In the genomic region with DNA sequence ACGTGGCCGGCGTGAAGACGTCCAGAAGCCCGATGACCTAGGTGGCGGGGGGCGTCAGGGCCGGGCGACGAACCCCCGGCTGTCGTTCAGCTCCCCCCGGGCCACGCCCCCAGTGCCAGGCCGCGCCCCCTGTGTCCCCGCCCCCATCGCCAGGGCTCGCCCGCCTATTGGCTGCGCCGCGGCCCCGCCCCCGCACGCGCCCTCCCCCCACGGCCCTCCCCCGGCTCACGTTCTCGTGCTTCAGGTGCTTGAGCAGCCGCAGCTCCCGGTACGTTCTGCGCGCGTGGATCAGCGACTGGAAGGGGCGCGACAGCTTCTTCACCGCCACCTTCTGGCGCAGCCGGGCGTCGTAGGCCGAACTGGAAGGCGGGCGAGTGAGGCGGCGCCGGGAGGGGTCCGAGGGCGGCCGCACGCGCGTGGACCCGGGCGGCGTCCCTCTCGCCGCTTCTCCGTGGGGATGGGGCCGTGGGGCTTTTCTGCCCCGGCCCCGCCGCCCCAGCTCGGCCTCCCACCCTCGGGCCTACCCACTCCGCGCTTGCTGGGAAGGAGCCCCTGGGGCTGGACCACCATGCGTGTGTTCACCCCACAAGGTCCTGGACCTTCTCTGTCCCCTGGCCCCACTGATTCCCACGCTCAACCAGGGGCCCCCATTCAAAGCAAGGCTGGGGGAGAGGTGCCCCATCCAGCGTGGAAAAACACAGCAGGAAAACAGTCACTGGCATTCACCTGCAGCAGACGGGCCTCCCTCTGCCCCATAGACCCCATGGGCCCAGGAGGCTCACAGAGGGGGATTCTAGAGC, we compare ENCODE assay signal across 1 cellular context.
TF ChIP-seq lines count a peak whose summit lies in the region.

No MANE protein-coding gene starts in this region.

TF ChIP-seq in H1, 55 proteins besides CTCF, POLR2A, EP300 and RAD21:
- TF ChIP-seq, protein P1, sequence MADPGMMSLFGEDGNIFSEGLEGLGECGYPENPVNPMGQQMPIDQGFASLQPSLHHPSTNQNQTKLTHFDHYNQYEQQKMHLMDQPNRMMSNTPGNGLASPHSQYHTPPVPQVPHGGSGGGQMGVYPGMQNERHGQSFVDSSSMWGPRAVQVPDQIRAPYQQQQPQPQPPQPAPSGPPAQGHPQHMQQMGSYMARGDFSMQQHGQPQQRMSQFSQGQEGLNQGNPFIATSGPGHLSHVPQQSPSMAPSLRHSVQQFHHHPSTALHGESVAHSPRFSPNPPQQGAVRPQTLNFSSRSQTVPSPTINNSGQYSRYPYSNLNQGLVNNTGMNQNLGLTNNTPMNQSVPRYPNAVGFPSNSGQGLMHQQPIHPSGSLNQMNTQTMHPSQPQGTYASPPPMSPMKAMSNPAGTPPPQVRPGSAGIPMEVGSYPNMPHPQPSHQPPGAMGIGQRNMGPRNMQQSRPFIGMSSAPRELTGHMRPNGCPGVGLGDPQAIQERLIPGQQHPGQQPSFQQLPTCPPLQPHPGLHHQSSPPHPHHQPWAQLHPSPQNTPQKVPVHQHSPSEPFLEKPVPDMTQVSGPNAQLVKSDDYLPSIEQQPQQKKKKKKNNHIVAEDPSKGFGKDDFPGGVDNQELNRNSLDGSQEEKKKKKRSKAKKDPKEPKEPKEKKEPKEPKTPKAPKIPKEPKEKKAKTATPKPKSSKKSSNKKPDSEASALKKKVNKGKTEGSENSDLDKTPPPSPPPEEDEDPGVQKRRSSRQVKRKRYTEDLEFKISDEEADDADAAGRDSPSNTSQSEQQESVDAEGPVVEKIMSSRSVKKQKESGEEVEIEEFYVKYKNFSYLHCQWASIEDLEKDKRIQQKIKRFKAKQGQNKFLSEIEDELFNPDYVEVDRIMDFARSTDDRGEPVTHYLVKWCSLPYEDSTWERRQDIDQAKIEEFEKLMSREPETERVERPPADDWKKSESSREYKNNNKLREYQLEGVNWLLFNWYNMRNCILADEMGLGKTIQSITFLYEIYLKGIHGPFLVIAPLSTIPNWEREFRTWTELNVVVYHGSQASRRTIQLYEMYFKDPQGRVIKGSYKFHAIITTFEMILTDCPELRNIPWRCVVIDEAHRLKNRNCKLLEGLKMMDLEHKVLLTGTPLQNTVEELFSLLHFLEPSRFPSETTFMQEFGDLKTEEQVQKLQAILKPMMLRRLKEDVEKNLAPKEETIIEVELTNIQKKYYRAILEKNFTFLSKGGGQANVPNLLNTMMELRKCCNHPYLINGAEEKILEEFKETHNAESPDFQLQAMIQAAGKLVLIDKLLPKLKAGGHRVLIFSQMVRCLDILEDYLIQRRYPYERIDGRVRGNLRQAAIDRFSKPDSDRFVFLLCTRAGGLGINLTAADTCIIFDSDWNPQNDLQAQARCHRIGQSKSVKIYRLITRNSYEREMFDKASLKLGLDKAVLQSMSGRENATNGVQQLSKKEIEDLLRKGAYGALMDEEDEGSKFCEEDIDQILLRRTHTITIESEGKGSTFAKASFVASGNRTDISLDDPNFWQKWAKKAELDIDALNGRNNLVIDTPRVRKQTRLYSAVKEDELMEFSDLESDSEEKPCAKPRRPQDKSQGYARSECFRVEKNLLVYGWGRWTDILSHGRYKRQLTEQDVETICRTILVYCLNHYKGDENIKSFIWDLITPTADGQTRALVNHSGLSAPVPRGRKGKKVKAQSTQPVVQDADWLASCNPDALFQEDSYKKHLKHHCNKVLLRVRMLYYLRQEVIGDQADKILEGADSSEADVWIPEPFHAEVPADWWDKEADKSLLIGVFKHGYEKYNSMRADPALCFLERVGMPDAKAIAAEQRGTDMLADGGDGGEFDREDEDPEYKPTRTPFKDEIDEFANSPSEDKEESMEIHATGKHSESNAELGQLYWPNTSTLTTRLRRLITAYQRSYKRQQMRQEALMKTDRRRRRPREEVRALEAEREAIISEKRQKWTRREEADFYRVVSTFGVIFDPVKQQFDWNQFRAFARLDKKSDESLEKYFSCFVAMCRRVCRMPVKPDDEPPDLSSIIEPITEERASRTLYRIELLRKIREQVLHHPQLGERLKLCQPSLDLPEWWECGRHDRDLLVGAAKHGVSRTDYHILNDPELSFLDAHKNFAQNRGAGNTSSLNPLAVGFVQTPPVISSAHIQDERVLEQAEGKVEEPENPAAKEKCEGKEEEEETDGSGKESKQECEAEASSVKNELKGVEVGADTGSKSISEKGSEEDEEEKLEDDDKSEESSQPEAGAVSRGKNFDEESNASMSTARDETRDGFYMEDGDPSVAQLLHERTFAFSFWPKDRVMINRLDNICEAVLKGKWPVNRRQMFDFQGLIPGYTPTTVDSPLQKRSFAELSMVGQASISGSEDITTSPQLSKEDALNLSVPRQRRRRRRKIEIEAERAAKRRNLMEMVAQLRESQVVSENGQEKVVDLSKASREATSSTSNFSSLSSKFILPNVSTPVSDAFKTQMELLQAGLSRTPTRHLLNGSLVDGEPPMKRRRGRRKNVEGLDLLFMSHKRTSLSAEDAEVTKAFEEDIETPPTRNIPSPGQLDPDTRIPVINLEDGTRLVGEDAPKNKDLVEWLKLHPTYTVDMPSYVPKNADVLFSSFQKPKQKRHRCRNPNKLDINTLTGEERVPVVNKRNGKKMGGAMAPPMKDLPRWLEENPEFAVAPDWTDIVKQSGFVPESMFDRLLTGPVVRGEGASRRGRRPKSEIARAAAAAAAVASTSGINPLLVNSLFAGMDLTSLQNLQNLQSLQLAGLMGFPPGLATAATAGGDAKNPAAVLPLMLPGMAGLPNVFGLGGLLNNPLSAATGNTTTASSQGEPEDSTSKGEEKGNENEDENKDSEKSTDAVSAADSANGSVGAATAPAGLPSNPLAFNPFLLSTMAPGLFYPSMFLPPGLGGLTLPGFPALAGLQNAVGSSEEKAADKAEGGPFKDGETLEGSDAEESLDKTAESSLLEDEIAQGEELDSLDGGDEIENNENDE (IDR thresholded peaks at IDR 0.05; ENCODE audit: insufficient replicate concordance, low read length) = no peak
- no peak for TF ChIP-seq KDM5A (IDR thresholded peaks at IDR 0.05; ENCODE audit: low read length)
